In the genomic region with DNA sequence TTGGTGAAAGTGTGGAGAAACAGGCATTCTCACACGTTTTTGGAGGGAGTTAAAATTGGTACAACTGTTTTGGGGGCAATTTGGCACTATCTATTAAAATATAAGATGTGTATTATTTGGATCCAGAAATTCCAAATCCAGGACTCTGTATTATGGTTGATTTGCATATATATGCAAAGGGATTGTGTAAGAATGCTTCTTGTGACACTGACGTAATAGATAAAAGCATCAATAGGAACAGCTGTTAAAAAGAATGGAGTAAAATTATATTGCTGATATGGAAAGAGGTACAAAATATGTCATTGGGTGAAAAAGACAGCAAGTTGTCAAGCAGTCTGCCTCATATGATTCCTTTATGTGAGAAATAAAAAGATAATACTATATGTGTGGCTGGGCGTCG, we compare ENCODE assay signal across 40 cellular contexts. TPM values are rescaled to one million over a fixed set of nuclear protein-coding genes. Genes with fewer than 3 reads are reported as not detected.
"Had no signal": no experiment of that assay in that cellular context is flagged by ENCODE, and none has a peak within 500 bp of the region (broad histone marks: within the 10 kb centered on the region; RNA-seq: fewer than 3 reads in every experiment).

No MANE protein-coding gene starts in this region.

- H3K4me3 Mint-ChIP-seq: activated B cell treated with CpG ODN at 0.5 μM for 24 hours; activated CD8-positive, alpha-beta T cell treated with anti-CD3 and anti-CD28 coated beads for 36 hours; activated naive CD4-positive, alpha-beta T cell treated with anti-CD3 and anti-CD28 coated beads, Interleukin-2, amount 10 ng/mL, durations not matched to agents 7 days and 5 days; activated naive CD8-positive, alpha-beta T cell treated with anti-CD3 and anti-CD28 coated beads, Interleukin-2, amount 10 ng/mL, durations not matched to agents 7 days and 5 days; activated T-helper 1 cell treated with anti-CD3 and anti-CD28 coated beads, Interleukin-12 subunit alpha, Interleukin-12 subunit beta, Interleukin-2, Interleukin-4 antibody, amounts not matched to agents 30 ng/mL and 10 ng/mL and 1 ng/mL, durations not matched to agents 14 hours and 24 hours and 36 hours; central memory CD8-positive, alpha-beta T cell; T-helper 17 cell; T-helper 2 cell treated with Interferon-gamma antibody and Interleukin-4, amounts not matched to agents 5 μg/mL and 100 μg/mL, for 36 hours had no signal

- H3K27me3 ChIP-seq: brain microvascular endothelial cell had no signal

- FAIRE-seq: astrocyte, bronchial epithelial cell, colon, endometrium, endothelial cell of umbilical vein had no signal

- H3K36me3 ChIP-seq: brain microvascular endothelial cell, esophagus squamous epithelium, gastroesophageal sphincter, heart right ventricle, WERI-Rb-1 had no signal

- H3K9me3 Mint-ChIP-seq: activated B cell treated with CpG ODN at 0.5 μM for 24 hours; activated CD8-positive, alpha-beta T cell treated with anti-CD3 and anti-CD28 coated beads for 36 hours; activated naive CD4-positive, alpha-beta T cell treated with anti-CD3 and anti-CD28 coated beads, Interleukin-2, amount 10 ng/mL, durations not matched to agents 7 days and 5 days; activated naive CD4-positive, alpha-beta T cell treated with anti-CD3 and anti-CD28 coated beads, Interleukin-2, amount 50 U/mL, for 72 hours; activated naive CD8-positive, alpha-beta T cell treated with anti-CD3 and anti-CD28 coated beads, Interleukin-2, amount 10 ng/mL, durations not matched to agents 7 days and 5 days; activated T-helper 1 cell treated with anti-CD3 and anti-CD28 coated beads, Interleukin-12 subunit alpha, Interleukin-12 subunit beta, Interleukin-2, Interleukin-4 antibody, amounts not matched to agents 30 ng/mL and 10 ng/mL and 1 ng/mL, durations not matched to agents 14 hours and 24 hours and 36 hours; activated T-helper 2 cell treated with anti-CD3 and anti-CD28 coated beads, Interferon-gamma antibody, Interleukin-2, Interleukin-4, amounts not matched to agents 10 μg/mL and 5 μg/mL and 100 μg/mL, durations not matched to agents 14 hours and 24 hours and 36 hours; central memory CD8-positive, alpha-beta T cell; T-helper 2 cell treated with Interferon-gamma antibody and Interleukin-4, amounts not matched to agents 5 μg/mL and 100 μg/mL, for 36 hours had no signal

- ATAC-seq: activated CD4-positive, CD25-positive, alpha-beta regulatory T cell treated with anti-CD3 and anti-CD28 coated beads, Interleukin-2, amount 50 U/mL, for 24 hours; activated CD8-positive, alpha-beta T cell treated with anti-CD3 and anti-CD28 coated beads for 36 hours; activated naive CD4-positive, alpha-beta T cell treated with anti-CD3 and anti-CD28 coated beads, Interleukin-2, amount 50 U/mL, for 72 hours; gastroesophageal sphincter; heart right ventricle; T-helper 17 cell had no signal

- H3K4me3 ChIP-seq: esophagus squamous epithelium, gastroesophageal sphincter, heart right ventricle had no signal

- H3K4me1 ChIP-seq: esophagus squamous epithelium, gastroesophageal sphincter, heart right ventricle had no signal

- H3K27ac Mint-ChIP-seq: activated B cell treated with CpG ODN at 0.5 μM for 24 hours; activated CD8-positive, alpha-beta T cell treated with anti-CD3 and anti-CD28 coated beads for 36 hours; activated naive CD4-positive, alpha-beta T cell treated with anti-CD3 and anti-CD28 coated beads, Interleukin-2, amount 10 ng/mL, durations not matched to agents 7 days and 5 days; activated naive CD4-positive, alpha-beta T cell treated with anti-CD3 and anti-CD28 coated beads, Interleukin-2, amount 50 U/mL, for 72 hours; activated naive CD8-positive, alpha-beta T cell treated with anti-CD3 and anti-CD28 coated beads, Interleukin-2, amount 10 ng/mL, durations not matched to agents 7 days and 5 days; activated T-helper 1 cell treated with anti-CD3 and anti-CD28 coated beads, Interleukin-12 subunit alpha, Interleukin-12 subunit beta, Interleukin-2, Interleukin-4 antibody, amounts not matched to agents 30 ng/mL and 10 ng/mL and 1 ng/mL, durations not matched to agents 14 hours and 24 hours and 36 hours; activated T-helper 2 cell treated with anti-CD3 and anti-CD28 coated beads, Interferon-gamma antibody, Interleukin-2, Interleukin-4, amounts not matched to agents 10 μg/mL and 5 μg/mL and 100 μg/mL, durations not matched to agents 14 hours and 24 hours and 36 hours; T-helper 17 cell; T-helper 2 cell treated with Interferon-gamma antibody and Interleukin-4, amounts not matched to agents 5 μg/mL and 100 μg/mL, for 36 hours had no signal

- H3K4me1 Mint-ChIP-seq: activated B cell treated with CpG ODN at 0.5 μM for 24 hours; activated naive CD4-positive, alpha-beta T cell treated with anti-CD3 and anti-CD28 coated beads, Interleukin-2, amount 10 ng/mL, durations not matched to agents 7 days and 5 days; activated naive CD8-positive, alpha-beta T cell treated with anti-CD3 and anti-CD28 coated beads, Interleukin-2, amount 10 ng/mL, durations not matched to agents 7 days and 5 days; central memory CD8-positive, alpha-beta T cell; T-helper 17 cell had no signal

- H3K9me3 ChIP-seq: esophagus squamous epithelium, gastroesophageal sphincter, heart right ventricle had no signal

- H3K27me3 Mint-ChIP-seq: activated naive CD8-positive, alpha-beta T cell treated with anti-CD3 and anti-CD28 coated beads, Interleukin-2, amount 10 ng/mL, durations not matched to agents 7 days and 5 days had no signal

- DNase-seq: activated B cell treated with CpG ODN at 0.5 μM for 24 hours; activated CD4-positive, alpha-beta T cell treated with anti-CD3 and anti-CD28 coated beads for 48 hours; activated CD4-positive, alpha-beta T cell treated with anti-CD3 and anti-CD28 coated beads, Interleukin-2, amount 50 U/mL, for 1 hour; activated CD4-positive, alpha-beta T cell treated with anti-CD3 and anti-CD28 coated beads, Interleukin-2, amount 50 U/mL, for 48 hours; activated CD8-positive, alpha-beta memory T cell treated with anti-CD3 and anti-CD28 coated beads for 24 hours; activated CD8-positive, alpha-beta T cell treated with anti-CD3 and anti-CD28 coated beads for 36 hours; activated gamma-delta T cell; activated naive CD4-positive, alpha-beta T cell; activated naive CD4-positive, alpha-beta T cell treated with anti-CD3 and anti-CD28 coated beads, Interleukin-2, amount 10 ng/mL, durations not matched to agents 7 days and 5 days; activated naive CD8-positive, alpha-beta T cell treated with anti-CD3 and anti-CD28 coated beads, Interleukin-2, amount 10 ng/mL, durations not matched to agents 7 days and 5 days; activated T-cell treated with anti-CD3 and anti-CD28 coated beads, Interleukin-2, amount 50 U/mL, for 48 hours; anterior cingulate cortex; brain microvascular endothelial cell; cortex of kidney; dermis blood vessel endothelial cell; effector CD8-positive, alpha-beta T cell; esophagus squamous epithelium; foreskin melanocyte; heart right ventricle; T-helper 1 cell; T-helper 17 cell; T1000; WERI-Rb-1 had no signal

- H3K27ac ChIP-seq: brain microvascular endothelial cell, epithelial cell of prostate, esophagus squamous epithelium, gastroesophageal sphincter, heart right ventricle, WERI-Rb-1 had no signal

- H3K36me3 Mint-ChIP-seq: activated naive CD4-positive, alpha-beta T cell treated with anti-CD3 and anti-CD28 coated beads, Interleukin-2, amount 10 ng/mL, durations not matched to agents 7 days and 5 days; activated naive CD4-positive, alpha-beta T cell treated with anti-CD3 and anti-CD28 coated beads, Interleukin-2, amount 50 U/mL, for 72 hours; activated naive CD8-positive, alpha-beta T cell treated with anti-CD3 and anti-CD28 coated beads, Interleukin-2, amount 10 ng/mL, durations not matched to agents 7 days and 5 days had no signal

RNA-seq across cellular contexts. Expression of a gene that starts 17.3 kb away (rescaled TPM):
- total RNA-seq: activated CD8-positive, alpha-beta T cell treated with anti-CD3 and anti-CD28 coated beads for 36 hours; activated naive CD4-positive, alpha-beta T cell treated with anti-CD3 and anti-CD28 coated beads, Interleukin-2, amount 50 U/mL, for 72 hours; activated naive CD8-positive, alpha-beta T cell treated with anti-CD3 and anti-CD28 coated beads, Interleukin-2, amount 10 ng/mL, durations not matched to agents 7 days and 5 days; activated T-helper 1 cell treated with anti-CD3 and anti-CD28 coated beads, Interleukin-12 subunit alpha, Interleukin-12 subunit beta, Interleukin-2, Interleukin-4 antibody, amounts not matched to agents 30 ng/mL and 10 ng/mL and 1 ng/mL, durations not matched to agents 14 hours and 24 hours and 36 hours; activated T-helper 2 cell treated with anti-CD3 and anti-CD28 coated beads, Interferon-gamma antibody, Interleukin-2, Interleukin-4, amounts not matched to agents 10 μg/mL and 5 μg/mL and 100 μg/mL, durations not matched to agents 14 hours and 24 hours and 36 hours; cardiac septum; dermis blood vessel endothelial cell; endothelial cell of umbilical vein; fibroblast of lung; fibroblast of villous mesenchyme; glomerular endothelial cell had no signal
- polyA plus RNA-seq: endothelial cell of umbilical vein, fibroblast of lung had no signal
